Comparison of ENCODE assay signal across 8 cellular contexts in the genomic region with DNA sequence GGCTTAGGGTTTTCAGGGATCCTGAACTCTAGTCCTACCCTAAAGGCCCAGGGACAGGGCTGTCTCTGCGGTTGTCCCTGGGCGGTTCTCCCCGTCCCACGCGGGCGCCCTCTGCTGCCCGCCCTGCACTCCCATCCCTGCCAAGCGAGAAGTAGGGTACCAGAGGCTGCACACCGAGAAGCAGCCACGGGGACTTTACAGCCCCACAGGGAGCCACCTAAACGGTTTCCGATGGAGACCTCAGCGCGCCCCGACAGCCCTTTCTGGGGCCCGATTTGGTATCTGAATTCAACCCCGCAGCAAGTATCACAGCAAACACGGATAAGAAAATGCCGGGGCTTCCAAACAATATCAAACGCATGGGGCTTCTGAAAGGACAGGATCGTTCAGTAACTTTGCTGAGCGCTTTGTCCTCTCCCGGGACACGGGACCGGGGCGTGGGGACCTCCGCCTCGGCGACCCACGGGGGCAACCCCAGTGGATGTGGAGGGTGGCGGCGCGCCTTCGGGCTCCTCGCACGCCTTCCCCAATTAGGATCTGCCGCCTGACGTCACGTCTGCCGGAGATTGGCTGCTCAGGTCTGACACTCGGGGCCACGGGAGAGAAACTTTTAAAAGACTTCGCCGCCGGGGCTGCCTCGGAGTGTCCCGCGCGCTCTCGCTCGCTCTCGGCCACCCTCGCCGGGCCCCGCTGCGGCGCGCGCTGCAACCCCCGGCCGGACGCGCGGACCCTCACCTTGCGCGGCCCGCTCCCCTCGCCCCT. TPM values are rescaled to one million over a fixed set of nuclear protein-coding genes. Genes with fewer than 3 reads are reported as not detected.
DNase-seq lines count a peak whose midpoint lies in the region; ATAC-seq and TF ChIP-seq lines count a peak whose summit lies in the region.

A gene with protein sequence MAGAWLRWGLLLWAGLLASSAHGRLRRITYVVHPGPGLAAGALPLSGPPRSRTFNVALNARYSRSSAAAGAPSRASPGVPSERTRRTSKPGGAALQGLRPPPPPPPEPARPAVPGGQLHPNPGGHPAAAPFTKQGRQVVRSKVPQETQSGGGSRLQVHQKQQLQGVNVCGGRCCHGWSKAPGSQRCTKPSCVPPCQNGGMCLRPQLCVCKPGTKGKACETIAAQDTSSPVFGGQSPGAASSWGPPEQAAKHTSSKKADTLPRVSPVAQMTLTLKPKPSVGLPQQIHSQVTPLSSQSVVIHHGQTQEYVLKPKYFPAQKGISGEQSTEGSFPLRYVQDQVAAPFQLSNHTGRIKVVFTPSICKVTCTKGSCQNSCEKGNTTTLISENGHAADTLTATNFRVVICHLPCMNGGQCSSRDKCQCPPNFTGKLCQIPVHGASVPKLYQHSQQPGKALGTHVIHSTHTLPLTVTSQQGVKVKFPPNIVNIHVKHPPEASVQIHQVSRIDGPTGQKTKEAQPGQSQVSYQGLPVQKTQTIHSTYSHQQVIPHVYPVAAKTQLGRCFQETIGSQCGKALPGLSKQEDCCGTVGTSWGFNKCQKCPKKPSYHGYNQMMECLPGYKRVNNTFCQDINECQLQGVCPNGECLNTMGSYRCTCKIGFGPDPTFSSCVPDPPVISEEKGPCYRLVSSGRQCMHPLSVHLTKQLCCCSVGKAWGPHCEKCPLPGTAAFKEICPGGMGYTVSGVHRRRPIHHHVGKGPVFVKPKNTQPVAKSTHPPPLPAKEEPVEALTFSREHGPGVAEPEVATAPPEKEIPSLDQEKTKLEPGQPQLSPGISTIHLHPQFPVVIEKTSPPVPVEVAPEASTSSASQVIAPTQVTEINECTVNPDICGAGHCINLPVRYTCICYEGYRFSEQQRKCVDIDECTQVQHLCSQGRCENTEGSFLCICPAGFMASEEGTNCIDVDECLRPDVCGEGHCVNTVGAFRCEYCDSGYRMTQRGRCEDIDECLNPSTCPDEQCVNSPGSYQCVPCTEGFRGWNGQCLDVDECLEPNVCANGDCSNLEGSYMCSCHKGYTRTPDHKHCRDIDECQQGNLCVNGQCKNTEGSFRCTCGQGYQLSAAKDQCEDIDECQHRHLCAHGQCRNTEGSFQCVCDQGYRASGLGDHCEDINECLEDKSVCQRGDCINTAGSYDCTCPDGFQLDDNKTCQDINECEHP (N-terminal part only) (plus strand): TSS at position 640 of the 762 bp plus-strand sequence. CDS start 372 bp downstream, outside the sequence.

- WGBS in thyroid gland, 2 donors, result 1% methylated on average over 38 to 48 of the region's 68 CpGs

- peak within 1 kb of the TSS in 1 of 3 donors; percentile 31 for H3K27ac ChIP-seq in thyroid gland

- H3K4me1 ChIP-seq in thyroid gland, result no peaks in the 10 kb centered on the region

- peak; percentile 45 for DNase-seq in COLO829 (ENCODE audit: low spot score)
- DNase-seq in RKO (ENCODE audit: low spot score), result peak; percentile 70
- DNase-seq in activated naive CD4-positive, alpha-beta T cell treated with Interleukin-2 at 50 U/mL for 16 hours, result peak; percentile 61
- no peak for DNase-seq in glomerular endothelial cell (ENCODE audit: extremely low read depth, low read depth, low spot score)
- DNase-seq in nucleus accumbens (lab: John Stamatoyannopoulos, UW), result peak in 47 of 56 donors; percentile 9 to 77 (median 46)
- DNase-seq in thyroid gland, result peak; percentile 52 to 62

- ATAC-seq in GM19452 (IDR thresholded peaks at IDR 0.05; ENCODE audit: unreplicated experiment), result peak; percentile 59
- peak; percentile 70 for ATAC-seq in HG03565 (IDR thresholded peaks at IDR 0.05; ENCODE audit: unreplicated experiment)

- peak in 1 of 2 donors; percentile 39 for TF ChIP-seq POLR2A in thyroid gland (IDR thresholded peaks at IDR 0.05)

- H3K27me3 ChIP-seq in thyroid gland, result no peaks in the 10 kb centered on the region

- peak within 1 kb of the TSS; percentile 33 to 89 (median 48) for H3K4me3 ChIP-seq in thyroid gland (replicated peaks in 1 of 3)

- peak in 5 of 6 experiments; percentile 29 to 80 (median 57) for TF ChIP-seq CTCF in thyroid gland (IDR thresholded peaks at IDR 0.05)

- no peaks in the 10 kb centered on the region for H3K36me3 ChIP-seq in thyroid gland

- no peaks in the 10 kb centered on the region for H3K9me3 ChIP-seq in thyroid gland

- intact Hi-C loops in thyroid gland (cut with DNase I), result loop anchor here (5.0 kb wide), 1 partner anchor 169 kb away; no protein-coding TSS in a partner anchor

RNA-seq across cellular contexts. Expression of the gene that starts here (rescaled TPM):
- total RNA-seq in glomerular endothelial cell, result 63.4 and 79.6 TPM in 2 replicates
- total RNA-seq in thyroid gland, result 10 to 100 TPM in 2 of 4 donors, 1 to 10 TPM in 2; 5.1 to 12.9 (median 10.7) TPM
